ENCODE assay signal across 18 cellular contexts in the genomic region with DNA sequence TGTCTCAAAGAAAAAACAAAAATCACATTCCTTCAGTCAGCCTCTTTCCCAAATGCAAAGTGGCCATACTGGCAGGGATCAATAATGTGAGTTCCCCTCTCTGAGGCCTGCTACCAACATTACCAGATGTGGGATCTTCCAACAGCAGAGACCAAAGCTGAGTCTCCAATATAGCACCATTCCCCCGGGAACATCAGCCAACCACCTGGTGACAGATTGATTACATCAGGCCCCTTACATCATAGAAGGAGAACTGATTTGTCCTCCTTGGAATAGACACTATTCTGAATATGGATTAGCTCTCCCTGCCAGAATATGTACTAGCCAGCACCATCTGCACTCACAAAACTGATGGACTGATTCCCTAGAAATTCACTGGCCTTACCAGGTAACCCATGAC.
"Had no signal": no experiment of that assay in that cellular context is flagged by ENCODE, and none has a peak within 500 bp of the region (broad histone marks: within the 10 kb centered on the region; RNA-seq: fewer than 3 reads in every experiment).

No MANE protein-coding gene starts in this region.

- ATAC-seq: activated CD8-positive, alpha-beta T cell treated with anti-CD3 and anti-CD28 coated beads for 36 hours; body of pancreas; effector memory CD8-positive, alpha-beta T cell; gastrocnemius medialis; heart right ventricle; sciatic nerve; WTC11 had no signal

- DNase-seq: activated CD4-positive, alpha-beta T cell treated with anti-CD3 and anti-CD28 coated beads for 4 hours; activated CD8-positive, alpha-beta T cell treated with anti-CD3 and anti-CD28 coated beads for 36 hours; activated gamma-delta T cell treated with Interleukin-2 at 50 U/mL for 16 hours; activated naive CD8-positive, alpha-beta T cell treated with anti-CD3 and anti-CD28 coated beads for 36 hours; activated T-cell treated with anti-CD3 and anti-CD28 coated beads, Interleukin-2, amount 50 U/mL, for 48 hours; amygdala; body of pancreas; effector memory CD8-positive, alpha-beta T cell; gastrocnemius medialis; heart right ventricle; naive B cell; ovary; spleen; stomach had no signal

- H3K27me3 Mint-ChIP-seq: activated CD8-positive, alpha-beta T cell treated with anti-CD3 and anti-CD28 coated beads for 36 hours; activated naive CD8-positive, alpha-beta T cell treated with anti-CD3 and anti-CD28 coated beads for 36 hours; dendritic cell treated with granulocyte-macrophage colony-stimulating factor and Interleukin-4, amounts not matched to agents 40 ng/mL and 50 ng/mL, for 4 days; naive B cell had no signal

- H3K4me3 ChIP-seq: body of pancreas, gastrocnemius medialis, heart right ventricle, ovary, spleen, stomach, thoracic aorta had no signal

- H3K4me1 Mint-ChIP-seq: activated naive CD8-positive, alpha-beta T cell treated with anti-CD3 and anti-CD28 coated beads for 36 hours; naive B cell had no signal

- H3K4me3 Mint-ChIP-seq: activated CD8-positive, alpha-beta T cell treated with anti-CD3 and anti-CD28 coated beads for 36 hours; activated naive CD8-positive, alpha-beta T cell treated with anti-CD3 and anti-CD28 coated beads for 36 hours; dendritic cell treated with granulocyte-macrophage colony-stimulating factor and Interleukin-4, amounts not matched to agents 40 ng/mL and 50 ng/mL, for 4 days; effector memory CD8-positive, alpha-beta T cell; naive B cell; WTC11 had no signal

- H3K36me3 Mint-ChIP-seq: activated naive CD8-positive, alpha-beta T cell treated with anti-CD3 and anti-CD28 coated beads for 36 hours; naive B cell; WTC11 had no signal

- H3K9me3 Mint-ChIP-seq: activated CD8-positive, alpha-beta T cell treated with anti-CD3 and anti-CD28 coated beads for 36 hours; dendritic cell treated with granulocyte-macrophage colony-stimulating factor and Interleukin-4, amounts not matched to agents 40 ng/mL and 50 ng/mL, for 4 days; effector memory CD8-positive, alpha-beta T cell had no signal
